In the genomic region with DNA sequence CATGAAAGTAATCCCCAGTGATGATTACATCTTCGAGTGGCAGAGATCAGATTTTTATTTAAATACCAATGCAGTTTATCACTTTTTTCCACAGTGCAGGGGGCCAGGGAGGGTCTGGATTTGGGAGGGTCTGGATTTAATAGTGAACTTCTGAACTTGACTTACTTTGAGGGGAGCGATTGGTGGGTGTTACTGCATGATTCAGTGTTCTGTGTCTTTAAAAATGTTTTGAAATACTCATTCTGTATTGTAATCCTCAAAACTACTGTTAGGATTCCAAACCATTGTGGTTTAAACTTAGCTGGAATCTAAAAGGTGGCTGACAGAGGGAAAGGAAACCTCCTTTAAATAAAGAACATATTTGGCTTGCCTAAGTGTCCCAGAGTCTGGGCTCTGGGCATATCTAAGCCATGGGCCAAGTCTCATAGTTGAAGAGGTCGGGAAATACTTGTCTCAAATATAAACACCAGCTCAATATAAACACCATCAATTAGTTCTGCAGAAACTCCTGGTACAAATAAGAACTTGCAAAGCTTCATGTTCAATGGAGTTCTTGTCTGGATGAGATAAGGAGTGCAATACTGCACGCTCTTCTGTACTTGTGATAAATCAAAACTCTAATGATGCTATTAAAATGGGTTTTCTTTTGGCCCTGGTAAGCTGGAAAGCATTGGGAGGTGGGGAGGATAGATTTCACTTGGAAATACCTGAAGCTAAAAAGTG, we compare ENCODE assay signal across 1 cellular context.
TF ChIP-seq lines count a peak whose summit lies in the region.

No MANE protein-coding gene starts in this region.

TF ChIP-seq in A549, 52 proteins besides CTCF, POLR2A, EP300 and RAD21 (continued from another document):
- TF ChIP-seq, protein P1, sequence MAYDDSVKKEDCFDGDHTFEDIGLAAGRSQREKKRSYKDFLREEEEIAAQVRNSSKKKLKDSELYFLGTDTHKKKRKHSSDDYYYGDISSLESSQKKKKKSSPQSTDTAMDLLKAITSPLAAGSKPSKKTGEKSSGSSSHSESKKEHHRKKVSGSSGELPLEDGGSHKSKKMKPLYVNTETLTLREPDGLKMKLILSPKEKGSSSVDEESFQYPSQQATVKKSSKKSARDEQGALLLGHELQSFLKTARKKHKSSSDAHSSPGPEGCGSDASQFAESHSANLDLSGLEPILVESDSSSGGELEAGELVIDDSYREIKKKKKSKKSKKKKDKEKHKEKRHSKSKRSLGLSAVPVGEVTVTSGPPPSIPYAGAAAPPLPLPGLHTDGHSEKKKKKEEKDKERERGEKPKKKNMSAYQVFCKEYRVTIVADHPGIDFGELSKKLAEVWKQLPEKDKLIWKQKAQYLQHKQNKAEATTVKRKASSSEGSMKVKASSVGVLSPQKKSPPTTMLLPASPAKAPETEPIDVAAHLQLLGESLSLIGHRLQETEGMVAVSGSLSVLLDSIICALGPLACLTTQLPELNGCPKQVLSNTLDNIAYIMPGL (CRISPR knock-in tag; IDR thresholded peaks at IDR 0.05; ENCODE audit: borderline replicate concordance): no peak
- TF ChIP-seq HOXB5 (CRISPR knock-in tag; IDR thresholded peaks at IDR 0.05): no peak
